Comparison of ENCODE assay signal across 10 cellular contexts in the genomic region with DNA sequence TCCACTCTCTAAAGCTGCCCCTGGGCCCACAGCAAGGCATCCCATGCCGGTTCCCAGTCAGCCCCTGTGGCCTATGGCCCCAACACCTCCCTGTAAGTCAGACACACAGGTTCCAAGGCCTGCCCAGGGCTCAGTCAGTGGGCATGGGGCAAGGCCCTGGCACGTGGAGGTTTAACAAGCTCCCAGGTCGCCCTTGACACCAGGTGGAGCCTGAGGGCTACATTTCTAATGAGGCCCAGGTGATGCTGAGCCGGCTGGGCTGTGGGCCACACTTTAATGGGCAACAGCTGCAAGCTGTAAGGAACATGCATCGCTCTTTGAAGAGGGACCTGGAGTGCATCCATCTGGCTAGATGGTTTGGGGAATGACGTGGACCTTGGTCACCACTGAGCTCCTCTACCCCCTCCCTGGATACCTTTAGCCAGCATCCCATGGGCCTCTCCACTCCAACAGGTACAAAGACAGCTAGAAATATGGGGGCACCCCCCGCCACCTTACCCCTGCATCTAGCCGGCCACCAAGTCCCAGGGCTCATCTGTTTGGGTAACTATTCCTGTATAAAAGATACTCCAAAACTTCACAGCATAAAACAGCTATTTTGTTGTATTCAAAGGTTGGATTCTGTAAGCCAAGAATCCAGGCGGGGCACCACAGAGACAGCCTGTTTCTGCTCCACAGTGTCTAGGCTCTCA.
DNase-seq lines count a peak whose midpoint lies in the region; ATAC-seq and TF ChIP-seq lines count a peak whose summit lies in the region.
"Had no signal": no experiment of that assay in that cellular context is flagged by ENCODE, and none has a peak within 500 bp of the region (broad histone marks: within the 10 kb centered on the region; RNA-seq: fewer than 3 reads in every experiment).

No MANE protein-coding gene starts in this region.

- POLR2A ChIA-PET in RWPE1 (lab: Yijun Ruan, JAX; ENCODE audit: low non-redundant PET): no interaction called here

- no peak overlapping the region for H2AFZ ChIP-seq in Karpas-422 (ENCODE audit: low read length)

- no peaks in the 10 kb centered on the region for H3K36me3 ChIP-seq in Karpas-422 (ENCODE audit: insufficient read depth, low read length)
- H3K36me3 ChIP-seq in colonic mucosa: no peaks in the 10 kb centered on the region
- H3K36me3 ChIP-seq: cardiac muscle cell had no signal

- peaks cover 5% of the 10 kb centered on the region for H3K9me3 Mint-ChIP-seq in activated naive CD8-positive, alpha-beta T cell treated with anti-CD3 and anti-CD28 coated beads for 36 hours

- H3K4me2 ChIP-seq in Karpas-422 (ENCODE audit: low read depth, low read length, poor library complexity, severe bottlenecking): no peak overlapping the region

- no peaks in the 10 kb centered on the region for H3K79me2 ChIP-seq in Karpas-422 (ENCODE audit: low read length)

- H3K4me1 ChIP-seq in Karpas-422 (ENCODE audit: low read length) (no peaks in the 10 kb centered on the region), colonic mucosa (no peaks in the 10 kb centered on the region)

- peaks cover 4% of the 10 kb centered on the region for H3K27me3 Mint-ChIP-seq in activated naive CD8-positive, alpha-beta T cell treated with anti-CD3 and anti-CD28 coated beads for 36 hours

- no peaks in the 10 kb centered on the region for H3K4me1 Mint-ChIP-seq in activated naive CD8-positive, alpha-beta T cell treated with anti-CD3 and anti-CD28 coated beads for 36 hours

- TF ChIP-seq CTCF in RWPE1 (conservative IDR thresholded peaks at IDR 0.05; ENCODE audit: low read depth) (no peak), colonic mucosa (IDR thresholded peaks at IDR 0.05) (no peak)

- no peaks in the 10 kb centered on the region for H3K9me2 ChIP-seq in Karpas-422 (replicated peaks; ENCODE audit: insufficient read depth, low read length)

- no peak overlapping the region for H3K4me3 ChIP-seq in Karpas-422 (ENCODE audit: low read length)
- H3K4me3 ChIP-seq in colonic mucosa: no peak overlapping the region
- H3K4me3 ChIP-seq: cardiac muscle cell had no signal

- ATAC-seq in GM21619 (IDR thresholded peaks at IDR 0.05; ENCODE audit: unreplicated experiment): no peak
- ATAC-seq in HG02885 (IDR thresholded peaks at IDR 0.05; ENCODE audit: poor library complexity, unreplicated experiment): no peak

- H3K9ac ChIP-seq in Karpas-422 (ENCODE audit: low read length) (no peak overlapping the region), colonic mucosa (ENCODE audit: low read depth in 2 of 2, low read length in 2 of 2) (no peak overlapping the region)

- no peaks in the 10 kb centered on the region for H3K36me3 Mint-ChIP-seq in activated naive CD8-positive, alpha-beta T cell treated with anti-CD3 and anti-CD28 coated beads for 36 hours

- H3K9me3 ChIP-seq in Karpas-422 (ENCODE audit: low read length) (no peaks in the 10 kb centered on the region; the same call in 1 of the 2 replicates), colonic mucosa (no peaks in the 10 kb centered on the region)

- CTCF ChIA-PET in RWPE1 (lab: Yijun Ruan, JAX): interaction anchor here (0.6 to 1.5 kb wide), 8 partner anchors 17 to 302 kb away, joined by 3 to 13 read pairs (median 4); no protein-coding TSS in a partner anchor

- H3K27me3 ChIP-seq in Karpas-422 (ENCODE audit: low read length): no peaks in the 10 kb centered on the region
- no peaks in the 10 kb centered on the region for H3K27me3 ChIP-seq in colonic mucosa
- H3K27me3 ChIP-seq: cardiac muscle cell had no signal

- H3K27ac Mint-ChIP-seq in activated naive CD8-positive, alpha-beta T cell treated with anti-CD3 and anti-CD28 coated beads for 36 hours: no peak overlapping the region

- H3K4me3 Mint-ChIP-seq in activated naive CD8-positive, alpha-beta T cell treated with anti-CD3 and anti-CD28 coated beads for 36 hours: no peak overlapping the region

- DNase-seq in DMS153 treated with DMSO at 0.1 percent for 48 hours (lab: John Stamatoyannopoulos, UW; ENCODE audit: unreplicated experiment) (peak; percentile 50), Karpas-422 (peak; percentile 66), RWPE1 (ENCODE audit: low spot score) (peak; percentile 51), iPS-NIHi7 (ENCODE audit: extremely low spot score) (peak; percentile 60), colonic mucosa (no peak)
- DNase-seq in activated naive CD8-positive, alpha-beta T cell treated with anti-CD3 and anti-CD28 coated beads for 36 hours: no peak
- DNase-seq: activated CD8-positive, alpha-beta memory T cell treated with anti-CD3 and anti-CD28 coated beads, Interleukin-2, amount 50 U/mL, for 4 hours had no signal

- intact Hi-C loops in colonic mucosa (cut with DNase I): no loop called here

- H3K27ac ChIP-seq in Karpas-422 (ENCODE audit: low read length) (no peak overlapping the region), RWPE1 (no peak overlapping the region), colonic mucosa (no peak overlapping the region)
- H3K27ac ChIP-seq: cardiac muscle cell had no signal

- H4K20me1 ChIP-seq in Karpas-422 (ENCODE audit: insufficient read depth, low read depth, low read length): no peaks in the 10 kb centered on the region

Comparison
In these comparisons a context has a peak if more than half of its experiments do, and no peak if none do; other contexts are left out.
1. DNase-seq: peak in DMS153 treated with DMSO at 0.1 percent for 48 hours (single experiment), Karpas-422 (single experiment), RWPE1 (single experiment) and iPS-NIHi7 (single experiment); none in activated naive CD8-positive, alpha-beta T cell treated with anti-CD3 and anti-CD28 coated beads for 36 hours (single experiment) and colonic mucosa (single experiment).